Comparison of ENCODE assay signal across 16 cellular contexts in the genomic region with DNA sequence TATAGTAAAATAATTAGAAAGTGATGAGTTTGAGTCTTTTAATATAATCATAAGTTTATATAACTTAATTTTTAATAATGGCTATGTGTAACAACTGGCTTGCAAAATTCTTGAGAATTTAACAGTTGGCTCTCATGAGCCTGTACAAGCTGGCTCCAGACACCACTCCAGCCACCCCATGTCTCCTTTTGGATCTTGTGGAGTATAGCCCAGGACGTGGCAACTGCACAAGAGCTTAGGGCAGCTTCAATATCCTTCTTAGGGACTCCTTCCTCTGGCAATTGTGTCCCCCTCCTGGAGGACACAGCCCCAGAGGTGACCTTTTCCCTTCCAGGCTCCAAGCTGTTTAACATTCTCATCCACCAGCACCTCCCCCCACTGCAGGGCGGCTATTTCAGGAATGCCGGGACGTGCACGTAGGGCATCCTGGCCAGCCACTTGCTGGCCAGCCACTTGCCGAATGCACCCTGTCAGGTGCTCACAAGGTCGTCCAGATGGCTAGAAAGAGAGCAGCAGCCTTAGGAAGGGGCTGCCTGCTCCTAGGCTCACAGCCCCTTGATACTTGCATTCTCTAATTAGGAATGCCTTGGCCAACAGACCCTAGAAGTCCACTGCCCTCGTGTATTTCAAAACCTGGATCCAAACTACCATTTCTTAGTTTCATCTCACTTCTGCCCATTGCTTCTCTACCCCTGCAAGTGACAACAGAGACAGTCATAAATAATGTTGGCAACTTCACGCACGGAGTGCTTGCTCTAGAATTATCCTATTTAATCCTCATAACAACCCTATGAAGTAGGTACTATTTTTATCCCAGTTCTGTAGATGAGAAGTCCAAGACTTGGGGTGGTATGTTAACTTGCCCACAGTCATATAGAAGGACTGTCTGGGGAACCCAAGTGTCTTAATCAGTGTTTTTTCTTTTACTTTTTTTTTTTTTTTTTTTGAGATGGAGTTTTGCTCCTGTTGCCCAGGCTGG. TPM values are rescaled to one million over a fixed set of nuclear protein-coding genes. Genes with fewer than 3 reads are reported as not detected.
A peak's percentile ranks its signal among the peaks of the same experiment; 100 is the strongest.
DNase-seq lines count a peak whose midpoint lies in the region; ATAC-seq and TF ChIP-seq lines count a peak whose summit lies in the region.
"Had no signal": no experiment of that assay in that cellular context is flagged by ENCODE, and none has a peak within 500 bp of the region (broad histone marks: within the 10 kb centered on the region; RNA-seq: fewer than 3 reads in every experiment).

No MANE protein-coding gene starts in this region.

- no peaks in the 10 kb centered on the region for H3K9me3 ChIP-seq in heart left ventricle
- H3K9me3 ChIP-seq: esophagus squamous epithelium had no signal

- no peaks in the 10 kb centered on the region for H3K27me3 ChIP-seq in heart left ventricle

- 12 to 27% (median 18%) methylated on average over 10 of the region's 10 CpGs for WGBS in heart left ventricle, 4 donors

- intact Hi-C loops in heart left ventricle (cut with DNase I) = loop anchor here in 1 of 10 donors (2.0 kb wide), 1 partner anchor 24 kb away; a partner anchor contains a TSS

- H3K36me3 ChIP-seq in heart left ventricle = no peaks in the 10 kb centered on the region
- H3K36me3 ChIP-seq: esophagus squamous epithelium had no signal

- no peak overlapping the region for H3K27ac Mint-ChIP-seq in stimulated activated naive B cell treated with anti-CD40 and anti-IgM and Interleukin-4, amounts not matched to agents 10 μg/mL and 1 μg/mL and 100 μg/mL, for 72 hours
- H3K27ac Mint-ChIP-seq: T-cell had no signal

- H3K27me3 Mint-ChIP-seq in stimulated activated naive B cell treated with anti-CD40 and anti-IgM and Interleukin-4, amounts not matched to agents 10 μg/mL and 1 μg/mL and 100 μg/mL, for 72 hours = peaks cover 9 to 14% of the 10 kb centered on the region in 2 donors

- peak overlapping the region; percentile 30 to 89 (median 77) for H3K27ac ChIP-seq in heart left ventricle
- H3K27ac ChIP-seq: esophagus squamous epithelium had no signal

- TF ChIP-seq POLR2A in heart left ventricle (IDR thresholded peaks at IDR 0.05) = no peak

- DNase-seq in AG20443 (ENCODE audit: low spot score) (peak; percentile 45), NCI-H524 (lab: John Stamatoyannopoulos, UW) (peak; percentile 66 to 85), heart left ventricle (peak; percentile 63 to 90 (median 74)), myocyte (ENCODE audit: low read depth) (peak; percentile 24), NCI-H1048 (lab: John Stamatoyannopoulos, UW) (no peak), NCI-H1694 treated with DMSO at 0.1 percent for 48 hours (lab: John Stamatoyannopoulos, UW) (no peak)
- DNase-seq in stimulated activated naive B cell treated with anti-CD40 and anti-IgM and Interleukin-4, amounts not matched to agents 10 μg/mL and 1 μg/mL and 100 μg/mL, for 72 hours = no peak
- DNase-seq: activated CD4-positive, alpha-beta T cell treated with anti-CD3 and anti-CD28 coated beads, Interleukin-2, amount 50 U/mL, for 48 hours; activated gamma-delta T cell; DND-41; esophagus squamous epithelium; NCI-H187; stimulated activated CD8-positive, alpha-beta memory T cell treated with anti-CD3 and anti-CD28 coated beads, Interleukin-4, amount 100 ng/mL, for 48 hours; T-cell had no signal

- peaks cover 0 to 2% of the 10 kb centered on the region in 2 donors for H3K36me3 Mint-ChIP-seq in stimulated activated naive B cell treated with anti-CD40 and anti-IgM and Interleukin-4, amounts not matched to agents 10 μg/mL and 1 μg/mL and 100 μg/mL, for 72 hours
- H3K36me3 Mint-ChIP-seq: T-cell had no signal

- no peak for TF ChIP-seq CTCF in heart left ventricle (IDR thresholded peaks at IDR 0.05)

- peak; percentile 81 to 95 (median 91) for ATAC-seq in heart left ventricle
- ATAC-seq in HG02571 (IDR thresholded peaks at IDR 0.05; ENCODE audit: unreplicated experiment) = no peak
- no peak for ATAC-seq in stimulated activated naive B cell treated with anti-CD40 and anti-IgM and Interleukin-4, amounts not matched to agents 10 μg/mL and 1 μg/mL and 100 μg/mL, for 72 hours (replicated peaks)
- ATAC-seq: T-cell had no signal

- peaks cover 13 to 29% of the 10 kb centered on the region in 2 donors for H3K4me1 Mint-ChIP-seq in stimulated activated naive B cell treated with anti-CD40 and anti-IgM and Interleukin-4, amounts not matched to agents 10 μg/mL and 1 μg/mL and 100 μg/mL, for 72 hours
- H3K4me1 Mint-ChIP-seq: central memory CD8-positive, alpha-beta T cell; T-cell had no signal

- no peak overlapping the region for H3K4me3 ChIP-seq in heart left ventricle
- H3K4me3 ChIP-seq: esophagus squamous epithelium had no signal

- H3K9me3 Mint-ChIP-seq in stimulated activated naive B cell treated with anti-CD40 and anti-IgM and Interleukin-4, amounts not matched to agents 10 μg/mL and 1 μg/mL and 100 μg/mL, for 72 hours = no peaks in the 10 kb centered on the region
- H3K9me3 Mint-ChIP-seq: central memory CD8-positive, alpha-beta T cell; T-cell had no signal

- H3K4me3 Mint-ChIP-seq in stimulated activated naive B cell treated with anti-CD40 and anti-IgM and Interleukin-4, amounts not matched to agents 10 μg/mL and 1 μg/mL and 100 μg/mL, for 72 hours = no peak overlapping the region
- H3K4me3 Mint-ChIP-seq: central memory CD8-positive, alpha-beta T cell; T-cell had no signal

- H3K4me1 ChIP-seq in heart left ventricle = peaks cover 0 to 10% (median 2%) of the 10 kb centered on the region in 12 donors

RNA-seq across cellular contexts. Expression of a gene that starts 24.5 kb away (rescaled TPM):
- 1,000 to 10,000 TPM in 2 of 9 donors, 100 to 1,000 TPM in 7; 573 to 1,258 (median 787) TPM for total RNA-seq in heart left ventricle
- 100 to 1,000 TPM; 366 to 619 TPM for polyA plus RNA-seq in heart left ventricle
- total RNA-seq in myocyte = 222 and 295 TPM in 2 replicates
- 130 TPM for polyA plus RNA-seq in myocyte (2012)

Comparison
In these comparisons a context has a peak if more than half of its experiments do, and no peak if none do; other contexts are left out.
1. DNase-seq: peak in AG20443 (single experiment), NCI-H524 (2 of 2), heart left ventricle (5 of 5) and myocyte (single experiment); none in NCI-H1048 (single experiment), NCI-H1694 treated with DMSO at 0.1 percent for 48 hours (single experiment) and stimulated activated naive B cell treated with anti-CD40 and anti-IgM and Interleukin-4, amounts not matched to agents 10 μg/mL and 1 μg/mL and 100 μg/mL, for 72 hours (single experiment).
2. ATAC-seq: peak in heart left ventricle (4 of 4); none in HG02571 (single experiment) and stimulated activated naive B cell treated with anti-CD40 and anti-IgM and Interleukin-4, amounts not matched to agents 10 μg/mL and 1 μg/mL and 100 μg/mL, for 72 hours (0 of 2).